ENCODE assay signal across 14 cellular contexts in the genomic region with DNA sequence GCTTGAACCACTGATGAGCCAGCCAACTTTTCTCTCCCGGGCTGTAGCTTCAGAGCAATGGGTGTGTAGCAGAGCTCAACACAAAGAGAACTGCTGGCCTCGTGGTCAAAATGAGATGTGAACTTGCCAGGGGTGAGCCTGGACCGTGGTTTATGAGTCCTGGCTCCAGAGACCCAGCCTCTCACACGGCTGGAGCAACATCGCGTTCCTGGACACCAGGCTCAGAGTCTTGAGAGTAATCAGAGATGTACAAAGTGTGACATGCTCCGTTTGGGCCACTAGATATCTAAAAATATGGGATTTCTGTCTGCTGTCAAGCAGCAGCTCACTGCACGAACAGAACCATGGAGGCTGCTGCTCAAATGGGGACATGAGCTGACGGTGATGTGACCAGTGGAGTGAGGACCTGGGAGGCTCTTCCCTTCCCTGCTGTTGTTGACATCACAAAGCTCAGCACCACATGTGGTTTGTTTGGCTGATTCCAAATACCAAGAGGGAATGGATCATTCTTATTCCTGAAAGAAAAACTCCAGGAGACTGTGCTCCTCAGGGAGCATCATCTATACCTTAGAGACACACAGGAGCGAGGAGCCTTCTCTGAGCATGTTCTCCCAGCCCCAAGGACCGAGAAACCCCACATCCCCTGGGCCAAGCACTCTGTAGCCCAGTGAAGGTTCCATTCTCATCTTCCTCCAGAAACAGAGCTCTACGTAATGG. TPM values are rescaled to one million over a fixed set of nuclear protein-coding genes. Genes with fewer than 3 reads are reported as not detected.
A peak's percentile ranks its signal among the peaks of the same experiment; 100 is the strongest.
DNase-seq lines count a peak whose midpoint lies in the region; ATAC-seq and TF ChIP-seq lines count a peak whose summit lies in the region.
"Had no signal": no experiment of that assay in that cellular context is flagged by ENCODE, and none has a peak within 500 bp of the region (broad histone marks: within the 10 kb centered on the region; RNA-seq: fewer than 3 reads in every experiment).

No MANE protein-coding gene starts in this region.

- TF ChIP-seq CTCF in lower lobe of right lung (IDR thresholded peaks at IDR 0.05), result no peak
- TF ChIP-seq CTCF in smooth muscle cell (IDR thresholded peaks at IDR 0.05; ENCODE audit: borderline replicate concordance, insufficient read depth, poor library complexity, severe bottlenecking), result no peak

- peak overlapping the region; percentile 43 for H3K4me2 ChIP-seq in smooth muscle cell

- H3K36me3 ChIP-seq in HUES48 (ENCODE audit: control insufficient read depth, insufficient read depth, low read length) (no peaks in the 10 kb centered on the region), esophagus (ENCODE audit: control insufficient read depth in 2 of 2, insufficient read depth in 2 of 2, low read length in 1 of 2) (peaks cover 0 to 2% of the 10 kb centered on the region in 2 donors), lower lobe of right lung (no peaks in the 10 kb centered on the region), smooth muscle cell (ENCODE audit: low read depth) (no peaks in the 10 kb centered on the region)
- H3K36me3 ChIP-seq: upper lobe of right lung had no signal

- peaks cover 27% of the 10 kb centered on the region for H3F3A ChIP-seq in smooth muscle cell (ENCODE audit: low read depth)

- H3K4me3 ChIP-seq in HUES48 (ENCODE audit: low read depth, low read length) (no peak overlapping the region), esophagus (ENCODE audit: low read depth in 1 of 2, low read length in 2 of 2) (no peak overlapping the region), lower lobe of right lung (no peak overlapping the region), smooth muscle cell (no peak overlapping the region)
- H3K4me3 ChIP-seq: upper lobe of right lung had no signal

- peaks cover 33% of the 10 kb centered on the region for H4K20me1 ChIP-seq in smooth muscle cell (ENCODE audit: low read depth)

- H3K79me2 ChIP-seq in smooth muscle cell (ENCODE audit: low read depth), result peaks cover 12% of the 10 kb centered on the region

- DNase-seq in lower lobe of right lung, result no peak
- no peak for DNase-seq in smooth muscle cell (lab: John Stamatoyannopoulos, UW; ENCODE audit: unreplicated experiment)
- DNase-seq in iPS-NIHi11 (ENCODE audit: low spot score), result no peak
- DNase-seq in NCI-H1417 (lab: John Stamatoyannopoulos, UW), result no peak
- no peak for DNase-seq in GM19240 (ENCODE audit: insufficient read length, low spot score)
- DNase-seq: activated CD8-positive, alpha-beta memory T cell treated with anti-CD3 and anti-CD28 coated beads, Interleukin-2, amount 50 U/mL, for 4 hours; dermis blood vessel endothelial cell; NCI-H1092; NCI-H2227 treated with DMSO at 0.1 percent for 48 hours; upper lobe of right lung had no signal

- no peak overlapping the region for H2AFZ ChIP-seq in smooth muscle cell (ENCODE audit: low read depth)

- H3K27ac ChIP-seq in HUES48 (ENCODE audit: low read depth, low read length) (peak overlapping the region; percentile 42), esophagus (ENCODE audit: low read depth in 2 of 2, low read length in 1 of 2) (peak overlapping the region; percentile 37 to 81), lower lobe of right lung (peak overlapping the region; percentile 51), smooth muscle cell (ENCODE audit: low read depth) (no peak overlapping the region)

- H3K4me1 ChIP-seq in HUES48 (ENCODE audit: control insufficient read depth, insufficient read depth, low read length) (peaks cover 27% of the 10 kb centered on the region), esophagus (ENCODE audit: control insufficient read depth in 2 of 2, insufficient read depth in 2 of 2, low read length in 1 of 2) (peaks cover 2 to 8% of the 10 kb centered on the region in 2 donors), lower lobe of right lung (peaks cover 31% of the 10 kb centered on the region), smooth muscle cell (ENCODE audit: low read depth) (peaks cover 32% of the 10 kb centered on the region)

- ATAC-seq in lower lobe of right lung (peak in 1 of 2 donors; percentile 34), GM18867 (IDR thresholded peaks at IDR 0.05; ENCODE audit: unreplicated experiment) (no peak)
- ATAC-seq: activated naive CD4-positive, alpha-beta T cell treated with anti-CD3 and anti-CD28 coated beads, Interleukin-2, amount 50 U/mL, for 72 hours had no signal

- 69 to 71% methylated on average over 12 of the region's 12 CpGs for WGBS in esophagus, 2 donors
- 72% methylated on average over 12 of the region's 12 CpGs for WGBS in smooth muscle cell (ENCODE audit: low lambda C conversion rate)

- H3K27me3 ChIP-seq in HUES48 (ENCODE audit: control insufficient read depth, insufficient read depth, low read length), result no peaks in the 10 kb centered on the region
- no peaks in the 10 kb centered on the region for H3K27me3 ChIP-seq in esophagus (ENCODE audit: control insufficient read depth in 1 of 2, insufficient read depth in 2 of 2, low read length in 2 of 2)
- H3K27me3 ChIP-seq in lower lobe of right lung (ENCODE audit: low read depth), result no peaks in the 10 kb centered on the region
- no peaks in the 10 kb centered on the region for H3K27me3 ChIP-seq in smooth muscle cell (ENCODE audit: low read depth)
- H3K27me3 ChIP-seq: upper lobe of right lung had no signal

- no peak overlapping the region for H3K9ac ChIP-seq in HUES48 (ENCODE audit: low read depth, low read length)
- H3K9ac ChIP-seq in smooth muscle cell (ENCODE audit: low read depth), result no peak overlapping the region

- intact Hi-C loops in lower lobe of right lung (cut with DNase I), result no loop called here

- no peaks in the 10 kb centered on the region for H3K9me3 ChIP-seq in HUES48 (ENCODE audit: control insufficient read depth, insufficient read depth, low read length)
- no peaks in the 10 kb centered on the region for H3K9me3 ChIP-seq in esophagus (ENCODE audit: control insufficient read depth in 2 of 2, insufficient read depth in 1 of 2, low read depth in 1 of 2, low read length in 1 of 2)
- H3K9me3 ChIP-seq in lower lobe of right lung, result no peaks in the 10 kb centered on the region
- no peaks in the 10 kb centered on the region for H3K9me3 ChIP-seq in smooth muscle cell (replicated peaks; ENCODE audit: low read depth)
- H3K9me3 ChIP-seq: upper lobe of right lung had no signal

RNA-seq across cellular contexts. Expression of gene SVIL, which starts 9.2 kb away (rescaled TPM):
- polyA plus RNA-seq in esophagus (10 to 100 TPM; 22.3 to 35.2 TPM), smooth muscle cell (33.0 and 59.4 TPM in 2 replicates)
- total RNA-seq in lower lobe of right lung (118 TPM), smooth muscle cell (28.5 and 32.5 TPM in 2 replicates)
